ENCODE assay signal across 1 cellular context in the genomic region with DNA sequence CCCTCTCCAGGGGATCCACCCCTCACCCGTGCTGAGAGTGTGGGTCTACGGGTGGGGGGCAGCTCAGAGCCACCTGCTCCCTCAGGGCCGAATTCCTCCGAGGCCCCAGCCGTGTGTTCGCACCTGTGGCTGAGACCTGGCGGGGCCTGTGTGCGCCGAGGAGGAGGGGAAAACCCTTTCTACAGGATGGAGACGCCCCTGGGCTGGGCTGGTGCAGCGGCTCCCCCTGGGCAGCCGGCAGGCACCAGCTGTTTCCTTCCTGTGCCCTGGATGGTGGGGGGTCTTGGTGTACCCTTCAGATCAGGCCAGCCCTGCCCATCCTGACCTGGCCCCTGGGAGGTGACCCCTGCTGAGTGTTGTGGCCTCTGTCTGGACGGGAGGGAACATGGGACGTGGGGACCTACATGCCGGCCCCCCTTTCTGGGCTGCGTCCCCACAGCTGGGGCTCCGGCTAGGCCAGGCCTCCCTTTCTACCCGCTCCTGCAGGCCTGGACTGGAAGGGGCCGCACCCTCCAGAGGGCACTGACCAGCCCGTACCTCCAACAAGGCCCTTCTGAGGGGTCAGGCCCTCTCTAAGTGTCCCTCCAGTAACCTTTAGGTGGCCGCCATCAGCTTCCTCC.
TF ChIP-seq lines count a peak whose summit lies in the region.

No MANE protein-coding gene starts in this region.

TF ChIP-seq in GM23338, 12 proteins besides CTCF, POLR2A, EP300 and RAD21 (continued from another document):
- TF ChIP-seq, protein P1, sequence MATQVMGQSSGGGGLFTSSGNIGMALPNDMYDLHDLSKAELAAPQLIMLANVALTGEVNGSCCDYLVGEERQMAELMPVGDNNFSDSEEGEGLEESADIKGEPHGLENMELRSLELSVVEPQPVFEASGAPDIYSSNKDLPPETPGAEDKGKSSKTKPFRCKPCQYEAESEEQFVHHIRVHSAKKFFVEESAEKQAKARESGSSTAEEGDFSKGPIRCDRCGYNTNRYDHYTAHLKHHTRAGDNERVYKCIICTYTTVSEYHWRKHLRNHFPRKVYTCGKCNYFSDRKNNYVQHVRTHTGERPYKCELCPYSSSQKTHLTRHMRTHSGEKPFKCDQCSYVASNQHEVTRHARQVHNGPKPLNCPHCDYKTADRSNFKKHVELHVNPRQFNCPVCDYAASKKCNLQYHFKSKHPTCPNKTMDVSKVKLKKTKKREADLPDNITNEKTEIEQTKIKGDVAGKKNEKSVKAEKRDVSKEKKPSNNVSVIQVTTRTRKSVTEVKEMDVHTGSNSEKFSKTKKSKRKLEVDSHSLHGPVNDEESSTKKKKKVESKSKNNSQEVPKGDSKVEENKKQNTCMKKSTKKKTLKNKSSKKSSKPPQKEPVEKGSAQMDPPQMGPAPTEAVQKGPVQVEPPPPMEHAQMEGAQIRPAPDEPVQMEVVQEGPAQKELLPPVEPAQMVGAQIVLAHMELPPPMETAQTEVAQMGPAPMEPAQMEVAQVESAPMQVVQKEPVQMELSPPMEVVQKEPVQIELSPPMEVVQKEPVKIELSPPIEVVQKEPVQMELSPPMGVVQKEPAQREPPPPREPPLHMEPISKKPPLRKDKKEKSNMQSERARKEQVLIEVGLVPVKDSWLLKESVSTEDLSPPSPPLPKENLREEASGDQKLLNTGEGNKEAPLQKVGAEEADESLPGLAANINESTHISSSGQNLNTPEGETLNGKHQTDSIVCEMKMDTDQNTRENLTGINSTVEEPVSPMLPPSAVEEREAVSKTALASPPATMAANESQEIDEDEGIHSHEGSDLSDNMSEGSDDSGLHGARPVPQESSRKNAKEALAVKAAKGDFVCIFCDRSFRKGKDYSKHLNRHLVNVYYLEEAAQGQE (IDR thresholded peaks at IDR 0.05; ENCODE audit: unreplicated experiment): no peak
